Comparison of ENCODE assay signal across 13 cellular contexts in the genomic region with DNA sequence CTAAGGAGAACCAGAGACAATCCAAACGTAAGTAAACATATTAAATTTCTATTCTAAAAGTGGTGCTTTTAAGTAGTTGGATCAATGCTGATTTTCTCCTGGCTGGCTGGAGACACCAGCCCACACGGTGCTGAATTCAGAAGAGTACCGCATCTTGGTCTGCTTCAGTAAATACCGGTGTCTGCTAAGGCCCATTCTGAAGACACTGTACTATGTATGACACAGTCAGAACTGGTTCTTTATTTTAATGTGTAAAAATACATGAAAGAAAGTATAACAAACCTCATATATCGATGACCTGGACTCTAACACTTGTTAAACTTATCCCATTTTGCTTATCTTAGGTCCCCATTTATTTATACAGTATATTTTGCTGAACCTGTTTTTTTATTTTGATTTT. TPM values are rescaled to one million over a fixed set of nuclear protein-coding genes. Genes with fewer than 3 reads are reported as not detected.
DNase-seq lines count a peak whose midpoint lies in the region; ATAC-seq and TF ChIP-seq lines count a peak whose summit lies in the region.
"Had no signal": no experiment of that assay in that cellular context is flagged by ENCODE, and none has a peak within 500 bp of the region (broad histone marks: within the 10 kb centered on the region; RNA-seq: fewer than 3 reads in every experiment).

No MANE protein-coding gene starts in this region.

- ATAC-seq in left lung, result no peak
- ATAC-seq: naive thymus-derived CD8-positive, alpha-beta T cell had no signal

- peaks cover 9% of the 10 kb centered on the region for H3K36me3 Mint-ChIP-seq in activated CD4-positive, alpha-beta memory T cell treated with anti-CD3 and anti-CD28 coated beads for 36 hours
- peaks cover 29% of the 10 kb centered on the region for H3K36me3 Mint-ChIP-seq in activated CD4-positive, alpha-beta memory T cell treated with anti-CD3 and anti-CD28 coated beads, Interleukin-2, amount 10 ng/mL, durations not matched to agents 7 days and 5 days (ENCODE audit: low read depth)
- H3K36me3 Mint-ChIP-seq in activated T-helper 2 cell treated with anti-CD3 and anti-CD28 coated beads, Interferon-gamma antibody, Interleukin-2, Interleukin-4, amounts not matched to agents 10 μg/mL and 5 μg/mL and 100 μg/mL, durations not matched to agents 14 hours and 24 hours and 36 hours (ENCODE audit: low read depth), result peaks cover 33% of the 10 kb centered on the region

- intact Hi-C loops in activated CD4-positive, alpha-beta memory T cell treated with anti-CD3 and anti-CD28 coated beads for 36 hours (cut with micrococcal nuclease), result no loop called here
- intact Hi-C loops in activated T-helper 2 cell treated with anti-CD3 and anti-CD28 coated beads, Interferon-gamma antibody, Interleukin-2, Interleukin-4, amounts not matched to agents 10 μg/mL and 5 μg/mL and 100 μg/mL, durations not matched to agents 14 hours and 24 hours and 36 hours (cut with micrococcal nuclease), result no loop called here
- intact Hi-C loops in left lung (cut with DNase I), result no loop called here

- H3K9ac ChIP-seq in subcutaneous abdominal adipose tissue (ENCODE audit: low read length in 5 of 5), result peak overlapping the region in 4 of 5 donors; percentile 30 to 41 (median 36)

- H3K36me3 ChIP-seq in left lung, result no peaks in the 10 kb centered on the region
- no peaks in the 10 kb centered on the region for H3K36me3 ChIP-seq in subcutaneous abdominal adipose tissue (ENCODE audit: control insufficient read depth in 5 of 5, insufficient read depth in 5 of 5, low read length in 5 of 5)

- POLR2A ChIA-PET in activated CD4-positive, alpha-beta memory T cell treated with anti-CD3 and anti-CD28 coated beads for 36 hours (lab: Charles Lee), result no interaction called here
- POLR2A ChIA-PET in activated CD4-positive, alpha-beta memory T cell treated with anti-CD3 and anti-CD28 coated beads, Interleukin-2, amount 10 ng/mL, durations not matched to agents 7 days and 5 days (lab: Charles Lee), result interaction anchor here (1.9 to 4.4 kb wide), 2 partner anchors 26 to 39 kb away, joined by 4 to 22 read pairs; no protein-coding TSS in a partner anchor
- POLR2A ChIA-PET in GM10248 (lab: Yijun Ruan, JAX), result no interaction called here

- H3K9me3 ChIP-seq in left lung, result no peaks in the 10 kb centered on the region
- H3K9me3 ChIP-seq in subcutaneous abdominal adipose tissue (ENCODE audit: control insufficient read depth in 5 of 5, low read length in 5 of 5), result no peaks in the 10 kb centered on the region
- H3K9me3 ChIP-seq: testis had no signal

- no peak overlapping the region for H3K4me3 Mint-ChIP-seq in activated CD4-positive, alpha-beta memory T cell treated with anti-CD3 and anti-CD28 coated beads for 36 hours
- H3K4me3 Mint-ChIP-seq in activated CD4-positive, alpha-beta memory T cell treated with anti-CD3 and anti-CD28 coated beads, Interleukin-2, amount 10 ng/mL, durations not matched to agents 7 days and 5 days, result no peak overlapping the region
- H3K4me3 Mint-ChIP-seq in activated T-helper 2 cell treated with anti-CD3 and anti-CD28 coated beads, Interferon-gamma antibody, Interleukin-2, Interleukin-4, amounts not matched to agents 10 μg/mL and 5 μg/mL and 100 μg/mL, durations not matched to agents 14 hours and 24 hours and 36 hours (ENCODE audit: low read depth), result no peak overlapping the region

- H3K27me3 Mint-ChIP-seq in activated CD4-positive, alpha-beta memory T cell treated with anti-CD3 and anti-CD28 coated beads for 36 hours, result no peaks in the 10 kb centered on the region
- no peaks in the 10 kb centered on the region for H3K27me3 Mint-ChIP-seq in activated CD4-positive, alpha-beta memory T cell treated with anti-CD3 and anti-CD28 coated beads, Interleukin-2, amount 10 ng/mL, durations not matched to agents 7 days and 5 days
- H3K27me3 Mint-ChIP-seq in activated T-helper 2 cell treated with anti-CD3 and anti-CD28 coated beads, Interferon-gamma antibody, Interleukin-2, Interleukin-4, amounts not matched to agents 10 μg/mL and 5 μg/mL and 100 μg/mL, durations not matched to agents 14 hours and 24 hours and 36 hours (ENCODE audit: low read depth), result no peaks in the 10 kb centered on the region
- H3K27me3 Mint-ChIP-seq: naive thymus-derived CD8-positive, alpha-beta T cell had no signal

- CTCF ChIA-PET in activated CD4-positive, alpha-beta memory T cell treated with anti-CD3 and anti-CD28 coated beads for 36 hours (lab: Charles Lee), result interaction anchor here (1.6 kb wide), 1 partner anchor 33 kb away, joined by 4 read pairs; a partner anchor contains a TSS
- CTCF ChIA-PET in activated CD4-positive, alpha-beta memory T cell treated with anti-CD3 and anti-CD28 coated beads, Interleukin-2, amount 10 ng/mL, durations not matched to agents 7 days and 5 days (lab: Charles Lee), result no interaction called here
- CTCF ChIA-PET in GM10248 (lab: Yijun Ruan, JAX), result interaction anchor here (1.4 to 2.8 kb wide), 3 partner anchors 12 to 34 kb away, joined by 3 to 8 read pairs (median 4); no protein-coding TSS in a partner anchor

- no peak overlapping the region for H3K4me3 ChIP-seq in left lung
- H3K4me3 ChIP-seq in subcutaneous abdominal adipose tissue (ENCODE audit: low read depth in 1 of 5, low read length in 5 of 5), result peak overlapping the region in 3 of 5 donors; percentile 32 to 62 (median 54)
- H3K4me3 ChIP-seq: testis had no signal

- DNase-seq in activated CD4-positive, alpha-beta memory T cell treated with anti-CD3 and anti-CD28 coated beads for 36 hours, result no peak
- DNase-seq in activated CD4-positive, alpha-beta memory T cell treated with anti-CD3 and anti-CD28 coated beads, Interleukin-2, amount 10 ng/mL, durations not matched to agents 7 days and 5 days, result no peak
- DNase-seq in activated T-helper 2 cell treated with anti-CD3 and anti-CD28 coated beads, Interferon-gamma antibody, Interleukin-2, Interleukin-4, amounts not matched to agents 10 μg/mL and 5 μg/mL and 100 μg/mL, durations not matched to agents 14 hours and 24 hours and 36 hours (ENCODE audit: low spot score), result no peak
- DNase-seq in left lung (no peak), GM10248 (ENCODE audit: extremely low spot score) (no peak), Kasumi-1 (lab: John Stamatoyannopoulos, UW) (no peak)
- DNase-seq in stimulated activated CD4-positive, alpha-beta T cell treated with anti-CD3 and anti-CD28 coated beads, Interleukin-4, amount 100 ng/mL, for 4 hours, result no peak
- DNase-seq: activated naive CD4-positive, alpha-beta T cell; naive thymus-derived CD8-positive, alpha-beta T cell; NCI-H2029; stimulated activated CD4-positive, alpha-beta T cell treated with anti-CD3 and anti-CD28 coated beads, Interleukin-4, amount 100 ng/mL, for 24 hours; testis had no signal

- peak overlapping the region; percentile 37 to 71 for H3K27ac ChIP-seq in left lung
- H3K27ac ChIP-seq in subcutaneous abdominal adipose tissue (ENCODE audit: low read depth, low read length), result peak overlapping the region; percentile 88

- no peak for TF ChIP-seq CTCF in left lung (IDR thresholded peaks at IDR 0.05)
- TF ChIP-seq CTCF in GM10248 (IDR thresholded peaks at IDR 0.05; ENCODE audit: control extremely low read depth, extremely low read depth, low read depth, missing control alignments), result no peak

- H3K9me3 Mint-ChIP-seq in activated CD4-positive, alpha-beta memory T cell treated with anti-CD3 and anti-CD28 coated beads for 36 hours, result no peaks in the 10 kb centered on the region
- H3K9me3 Mint-ChIP-seq in activated CD4-positive, alpha-beta memory T cell treated with anti-CD3 and anti-CD28 coated beads, Interleukin-2, amount 10 ng/mL, durations not matched to agents 7 days and 5 days, result no peaks in the 10 kb centered on the region
- H3K9me3 Mint-ChIP-seq in activated T-helper 2 cell treated with anti-CD3 and anti-CD28 coated beads, Interferon-gamma antibody, Interleukin-2, Interleukin-4, amounts not matched to agents 10 μg/mL and 5 μg/mL and 100 μg/mL, durations not matched to agents 14 hours and 24 hours and 36 hours, result no peaks in the 10 kb centered on the region
- H3K9me3 Mint-ChIP-seq: naive thymus-derived CD8-positive, alpha-beta T cell had no signal

- H3K27me3 ChIP-seq in left lung (no peaks in the 10 kb centered on the region), subcutaneous abdominal adipose tissue (ENCODE audit: control insufficient read depth in 5 of 5, insufficient read depth in 4 of 5, low read length in 5 of 5) (no peaks in the 10 kb centered on the region)
- H3K27me3 ChIP-seq: testis had no signal

- H3K27ac Mint-ChIP-seq in activated CD4-positive, alpha-beta memory T cell treated with anti-CD3 and anti-CD28 coated beads for 36 hours, result peak overlapping the region; percentile 89
- no peak overlapping the region for H3K27ac Mint-ChIP-seq in activated CD4-positive, alpha-beta memory T cell treated with anti-CD3 and anti-CD28 coated beads, Interleukin-2, amount 10 ng/mL, durations not matched to agents 7 days and 5 days
- peak overlapping the region; percentile 72 for H3K27ac Mint-ChIP-seq in activated T-helper 2 cell treated with anti-CD3 and anti-CD28 coated beads, Interferon-gamma antibody, Interleukin-2, Interleukin-4, amounts not matched to agents 10 μg/mL and 5 μg/mL and 100 μg/mL, durations not matched to agents 14 hours and 24 hours and 36 hours

- peaks cover 92% of the 10 kb centered on the region for H3K4me1 Mint-ChIP-seq in activated CD4-positive, alpha-beta memory T cell treated with anti-CD3 and anti-CD28 coated beads for 36 hours (ENCODE audit: low read depth)
- H3K4me1 Mint-ChIP-seq in activated CD4-positive, alpha-beta memory T cell treated with anti-CD3 and anti-CD28 coated beads, Interleukin-2, amount 10 ng/mL, durations not matched to agents 7 days and 5 days, result peaks cover 84% of the 10 kb centered on the region
- H3K4me1 Mint-ChIP-seq in activated T-helper 2 cell treated with anti-CD3 and anti-CD28 coated beads, Interferon-gamma antibody, Interleukin-2, Interleukin-4, amounts not matched to agents 10 μg/mL and 5 μg/mL and 100 μg/mL, durations not matched to agents 14 hours and 24 hours and 36 hours (ENCODE audit: low read depth), result peaks cover 72% of the 10 kb centered on the region

- H3K4me1 ChIP-seq in left lung (peaks cover 28 to 97% of the 10 kb centered on the region in 2 donors), subcutaneous abdominal adipose tissue (ENCODE audit: control insufficient read depth in 5 of 5, insufficient read depth in 5 of 5, low read length in 5 of 5) (peaks cover 11 to 83% (median 68%) of the 10 kb centered on the region in 5 donors)

RNA-seq across cellular contexts. Expression of a gene that starts 32.8 kb away (rescaled TPM):
- total RNA-seq in activated CD4-positive, alpha-beta memory T cell treated with anti-CD3 and anti-CD28 coated beads for 36 hours, result 10 to 100 TPM; 91.9 to 92.3 TPM
- total RNA-seq in activated CD4-positive, alpha-beta memory T cell treated with anti-CD3 and anti-CD28 coated beads, Interleukin-2, amount 10 ng/mL, durations not matched to agents 7 days and 5 days, result 100 to 1,000 TPM; 149 to 158 TPM
- total RNA-seq in activated T-helper 2 cell treated with anti-CD3 and anti-CD28 coated beads, Interferon-gamma antibody, Interleukin-2, Interleukin-4, amounts not matched to agents 10 μg/mL and 5 μg/mL and 100 μg/mL, durations not matched to agents 14 hours and 24 hours and 36 hours, result 133 and 136 TPM in 2 replicates
- total RNA-seq in left lung, result 100 to 1,000 TPM in 1 of 2 donors, 10 to 100 TPM in 1; 73.7 to 112 TPM

Comparison
In these comparisons a context has a peak if more than half of its experiments do, and no peak if none do; other contexts are left out.
1. H3K4me3 ChIP-seq: peak in subcutaneous abdominal adipose tissue (3 of 5); none in left lung (0 of 2).